In the genomic region with DNA sequence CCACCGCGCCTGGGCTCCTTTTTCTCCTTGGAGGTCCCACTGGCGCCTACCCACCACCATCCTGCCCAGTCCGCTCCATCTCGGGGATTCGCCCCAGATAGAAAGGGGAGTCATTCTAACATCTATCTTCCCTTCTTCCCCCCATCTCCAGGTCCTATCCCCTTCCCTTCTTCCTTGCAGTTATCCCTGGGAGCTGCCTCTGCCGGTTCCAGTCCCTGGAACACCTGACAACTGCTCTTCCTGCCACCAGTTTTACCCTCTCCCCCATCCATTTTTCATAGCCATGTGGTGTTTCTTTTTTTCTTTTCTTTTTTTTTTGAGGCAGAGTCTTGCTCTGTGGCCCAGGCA, we compare ENCODE assay signal across 9 cellular contexts. TPM values are rescaled to one million over a fixed set of nuclear protein-coding genes. Genes with fewer than 3 reads are reported as not detected.
DNase-seq lines count a peak whose midpoint lies in the region; ATAC-seq and TF ChIP-seq lines count a peak whose summit lies in the region.
"Had no signal": no experiment of that assay in that cellular context is flagged by ENCODE, and none has a peak within 500 bp of the region (broad histone marks: within the 10 kb centered on the region; RNA-seq: fewer than 3 reads in every experiment).

No MANE protein-coding gene starts in this region.

- no peak for TF ChIP-seq EP300 in suprapubic skin (IDR thresholded peaks at IDR 0.05)

- intact Hi-C loops in lower lobe of right lung (cut with DNase I) (no loop called here), mucosa of descending colon (cut with DNase I, micrococcal nuclease) (no loop called here)

- no peaks in the 10 kb centered on the region for H3K36me3 Mint-ChIP-seq in T-helper 1 cell treated with Interleukin-12 subunit alpha and Interleukin-12 subunit beta and Interleukin-4 antibody, amounts not matched to agents 30 μg/mL and 1 μg/mL, for 36 hours (ENCODE audit: low read depth)
- no peaks in the 10 kb centered on the region for H3K36me3 Mint-ChIP-seq in activated T-helper 17 cell treated with anti-CD3 and anti-CD28 coated beads, Interleukin-2, amount 50 U/mL, for 72 hours (ENCODE audit: low read depth)

- 10% methylated on average over 7 of the region's 7 CpGs for WGBS in suprapubic skin

- H3K4me1 Mint-ChIP-seq in T-helper 1 cell treated with Interleukin-12 subunit alpha and Interleukin-12 subunit beta and Interleukin-4 antibody, amounts not matched to agents 30 μg/mL and 1 μg/mL, for 36 hours (ENCODE audit: low read depth), result peaks cover 9% of the 10 kb centered on the region
- H3K4me1 Mint-ChIP-seq in activated T-helper 17 cell treated with anti-CD3 and anti-CD28 coated beads, Interleukin-2, amount 50 U/mL, for 72 hours, result no peaks in the 10 kb centered on the region

- TF ChIP-seq POLR2A in suprapubic skin (IDR thresholded peaks at IDR 0.05), result no peak

- no peak for TF ChIP-seq CTCF in lower lobe of right lung (IDR thresholded peaks at IDR 0.05)
- peak in 1 of 2 donors; percentile 18 for TF ChIP-seq CTCF in suprapubic skin (IDR thresholded peaks at IDR 0.05)
- TF ChIP-seq CTCF in mucosa of descending colon (IDR thresholded peaks at IDR 0.05), result no peak

- H3K9me3 Mint-ChIP-seq in T-helper 1 cell treated with Interleukin-12 subunit alpha and Interleukin-12 subunit beta and Interleukin-4 antibody, amounts not matched to agents 30 μg/mL and 1 μg/mL, for 36 hours, result no peaks in the 10 kb centered on the region
- H3K9me3 Mint-ChIP-seq in activated T-helper 17 cell treated with anti-CD3 and anti-CD28 coated beads, Interleukin-2, amount 50 U/mL, for 72 hours, result no peaks in the 10 kb centered on the region

- H3K27me3 Mint-ChIP-seq in T-helper 1 cell treated with Interleukin-12 subunit alpha and Interleukin-12 subunit beta and Interleukin-4 antibody, amounts not matched to agents 30 μg/mL and 1 μg/mL, for 36 hours (ENCODE audit: low read depth), result peaks cover 69% of the 10 kb centered on the region
- H3K27me3 Mint-ChIP-seq in activated T-helper 17 cell treated with anti-CD3 and anti-CD28 coated beads, Interleukin-2, amount 50 U/mL, for 72 hours, result peaks cover 35% of the 10 kb centered on the region

- H3K9me3 ChIP-seq in lower lobe of right lung (no peaks in the 10 kb centered on the region), suprapubic skin (no peaks in the 10 kb centered on the region), mucosa of descending colon (no peaks in the 10 kb centered on the region)

- H3K4me3 ChIP-seq in lower lobe of right lung, result peak overlapping the region; percentile 51
- H3K4me3 ChIP-seq in suprapubic skin, result peak overlapping the region; percentile 49
- no peak overlapping the region for H3K4me3 ChIP-seq in mucosa of descending colon

- ATAC-seq in activated T-helper 17 cell treated with anti-CD3 and anti-CD28 coated beads, Interleukin-2, amount 50 U/mL, for 72 hours (replicated peaks), result no peak
- ATAC-seq in lower lobe of right lung (no peak), mucosa of descending colon (no peak)

- H3K27me3 ChIP-seq in lower lobe of right lung (ENCODE audit: low read depth), result peaks cover 40% of the 10 kb centered on the region
- no peaks in the 10 kb centered on the region for H3K27me3 ChIP-seq in suprapubic skin

- DNase-seq in T-helper 1 cell, result no peak
- no peak for DNase-seq in lower lobe of right lung
- DNase-seq in suprapubic skin (ENCODE audit: low spot score in 2 of 2), result no peak
- DNase-seq in HK-2 (ENCODE audit: unreplicated experiment), result no peak
- no peak for DNase-seq in SKM-1 treated with dmso at 0.1 percent for 144 hours (lab: John Stamatoyannopoulos, UW; ENCODE audit: unreplicated experiment)
- no peak for DNase-seq in mucosa of descending colon

- peak overlapping the region; percentile 41 for H3K4me3 Mint-ChIP-seq in T-helper 1 cell treated with Interleukin-12 subunit alpha and Interleukin-12 subunit beta and Interleukin-4 antibody, amounts not matched to agents 30 μg/mL and 1 μg/mL, for 36 hours
- peak overlapping the region; percentile 59 for H3K4me3 Mint-ChIP-seq in activated T-helper 17 cell treated with anti-CD3 and anti-CD28 coated beads, Interleukin-2, amount 50 U/mL, for 72 hours
- H3K4me3 Mint-ChIP-seq: activated CD8-positive, alpha-beta T cell treated with anti-CD3 and anti-CD28 coated beads, Interleukin-2, amount 10 ng/mL, durations not matched to agents 7 days and 5 days had no signal

- no peak overlapping the region for H3K27ac Mint-ChIP-seq in T-helper 1 cell treated with Interleukin-12 subunit alpha and Interleukin-12 subunit beta and Interleukin-4 antibody, amounts not matched to agents 30 μg/mL and 1 μg/mL, for 36 hours
- H3K27ac Mint-ChIP-seq in activated T-helper 17 cell treated with anti-CD3 and anti-CD28 coated beads, Interleukin-2, amount 50 U/mL, for 72 hours, result no peak overlapping the region
- H3K27ac Mint-ChIP-seq: activated CD8-positive, alpha-beta T cell treated with anti-CD3 and anti-CD28 coated beads, Interleukin-2, amount 10 ng/mL, durations not matched to agents 7 days and 5 days had no signal

- peaks cover 36% of the 10 kb centered on the region for H3K4me1 ChIP-seq in lower lobe of right lung
- H3K4me1 ChIP-seq in suprapubic skin, result peaks cover 57% of the 10 kb centered on the region
- H3K4me1 ChIP-seq in mucosa of descending colon (ENCODE audit: low read depth), result peaks cover 20% of the 10 kb centered on the region

- H3K27ac ChIP-seq in lower lobe of right lung (no peak overlapping the region), suprapubic skin (peak overlapping the region; percentile 89)

- no peaks in the 10 kb centered on the region for H3K36me3 ChIP-seq in lower lobe of right lung
- H3K36me3 ChIP-seq in suprapubic skin, result no peaks in the 10 kb centered on the region
- no peaks in the 10 kb centered on the region for H3K36me3 ChIP-seq in mucosa of descending colon (ENCODE audit: low read depth)

RNA-seq across cellular contexts. Expression of a gene that starts 12.0 kb away (rescaled TPM):
- not detected for total RNA-seq in activated T-helper 17 cell treated with anti-CD3 and anti-CD28 coated beads, Interleukin-2, amount 50 U/mL, for 72 hours
- total RNA-seq in lower lobe of right lung (11.8 TPM), suprapubic skin (100 to 1,000 TPM in 2 of 4 donors, 10 to 100 TPM in 2; 41.6 to 188 (median 93.1) TPM), mucosa of descending colon (10 to 100 TPM; 11.2 to 62.9 (median 19.3) TPM)
- total RNA-seq: activated CD8-positive, alpha-beta T cell treated with anti-CD3 and anti-CD28 coated beads, Interleukin-2, amount 10 ng/mL, durations not matched to agents 7 days and 5 days had no signal

RNA-seq across cellular contexts. Expression of a gene that starts 48.3 kb away (rescaled TPM):
- total RNA-seq in activated T-helper 17 cell treated with anti-CD3 and anti-CD28 coated beads, Interleukin-2, amount 50 U/mL, for 72 hours, result 1 to 10 TPM in 1 of 2 donors, under 1 TPM in 1; 0.24 to 4.5 TPM
- 1.1 TPM for total RNA-seq in lower lobe of right lung
- 1 to 10 TPM; 1.4 to 6.0 (median 2.5) TPM for total RNA-seq in suprapubic skin
- total RNA-seq in mucosa of descending colon, result 1 to 10 TPM in 1 of 3 donors, under 1 TPM in 2; 0.55 to 3.8 (median 0.65) TPM

Comparison
In these comparisons a context has a peak if more than half of its experiments do, and no peak if none do; other contexts are left out.
1. RNA of a gene that starts 12.0 kb away (total RNA-seq): 41.6 to 188 TPM in suprapubic skin, 11.2 to 62.9 TPM in mucosa of descending colon and 11.8 TPM in lower lobe of right lung (single experiment); not detected in activated T-helper 17 cell treated with anti-CD3 and anti-CD28 coated beads, Interleukin-2, amount 50 U/mL, for 72 hours; every median in the first group is over 10 times any median in the second.